ENCODE assay signal across 18 cellular contexts in genomic region chr15:42724276-42724675, GRCh38. TPM values are rescaled to one million over a fixed set of nuclear protein-coding genes. Genes with fewer than 3 reads are reported as not detected.
DNase-seq lines count a peak whose midpoint lies in the region; ATAC-seq, FAIRE-seq and TF ChIP-seq lines count a peak whose summit lies in the region.
"Had no signal": no experiment of that assay in that cellular context is flagged by ENCODE, and none has a peak within 500 bp of the region (broad histone marks: within the 10 kb centered on the region; RNA-seq: fewer than 3 reads in every experiment).

No MANE protein-coding gene starts in this region.

- H3K9me3 Mint-ChIP-seq in osteocyte (ENCODE audit: unreplicated experiment), result no peaks in the 10 kb centered on the region
- H3K9me3 Mint-ChIP-seq: CD8-positive, alpha-beta T cell; HFFc6 had no signal

- CTCF ChIA-PET in GM10248 (lab: Yijun Ruan, JAX) (no interaction called here), endothelial cell of umbilical vein (lab: Charles Lee) (interaction anchor here (2.9 to 3.0 kb wide), 2 partner anchors 18 to 202 kb away, joined by 12 to 37 read pairs; no protein-coding TSS in a partner anchor)

- peaks cover 37% of the 10 kb centered on the region for H3K36me3 Mint-ChIP-seq in osteocyte (ENCODE audit: unreplicated experiment)

- no peak for ATAC-seq in lower lobe of right lung
- ATAC-seq: CD8-positive, alpha-beta T cell; HCT116 had no signal

- H3K9me3 ChIP-seq in endothelial cell of umbilical vein (replicated peaks; ENCODE audit: control insufficient read depth, insufficient read depth, low read length) (no peaks in the 10 kb centered on the region), lower lobe of right lung (no peaks in the 10 kb centered on the region)
- H3K9me3 ChIP-seq: BLaER1 treated with 17β-estradiol and CSF1 and Interleukin-3, amounts not matched to agents 10 nM and 100 nM had no signal

- H3K27ac ChIP-seq in endothelial cell of umbilical vein (ENCODE audit: insufficient read depth, low read depth, low read length) (no peak overlapping the region), lower lobe of right lung (no peak overlapping the region)
- H3K27ac ChIP-seq: BLaER1 treated with 17β-estradiol and CSF1 and Interleukin-3, amounts not matched to agents 10 nM and 100 nM; GM23248; HL-60 had no signal

- no peak overlapping the region for H3K4me3 ChIP-seq in endothelial cell of umbilical vein (replicated peaks in 1 of 3; ENCODE audit: insufficient read depth in 1 of 3, low read depth in 1 of 3, low read length in 3 of 3)
- H3K4me3 ChIP-seq in lower lobe of right lung, result no peak overlapping the region
- H3K4me3 ChIP-seq: BLaER1 treated with 17β-estradiol and CSF1 and Interleukin-3, amounts not matched to agents 10 nM and 100 nM; GM23248 had no signal

- H3K27me3 ChIP-seq in endothelial cell of umbilical vein (ENCODE audit: control insufficient read depth in 2 of 2, insufficient read depth in 2 of 2, low read length in 2 of 2) (no peaks in the 10 kb centered on the region), lower lobe of right lung (ENCODE audit: low read depth) (no peaks in the 10 kb centered on the region)
- H3K27me3 ChIP-seq: BLaER1 treated with 17β-estradiol and CSF1 and Interleukin-3, amounts not matched to agents 10 nM and 100 nM had no signal

- H3K9me1 ChIP-seq in endothelial cell of umbilical vein (replicated peaks; ENCODE audit: control insufficient read depth, extremely low read depth, insufficient read depth, low read length), result no peaks in the 10 kb centered on the region

- H2AFZ ChIP-seq in endothelial cell of umbilical vein (ENCODE audit: low read depth, low read length), result no peak overlapping the region
- H2AFZ ChIP-seq: GM23248 had no signal

- TF ChIP-seq CTCF in GM10248 (IDR thresholded peaks at IDR 0.05; ENCODE audit: control extremely low read depth, extremely low read depth, low read depth, missing control alignments), result no peak
- TF ChIP-seq CTCF in GM13977 (IDR thresholded peaks at IDR 0.05; ENCODE audit: extremely low read depth, insufficient read depth, missing control alignments), result no peak
- TF ChIP-seq CTCF in endothelial cell of umbilical vein (IDR thresholded peaks at IDR 0.05; ENCODE audit: extremely low read depth in 1 of 2, insufficient read depth in 1 of 2, low read depth in 1 of 2, low read length in 2 of 2), result no peak
- TF ChIP-seq CTCF in osteocyte (IDR thresholded peaks at IDR 0.05), result no peak
- TF ChIP-seq CTCF in lower lobe of right lung (IDR thresholded peaks at IDR 0.05), result no peak

- H3K36me3 ChIP-seq in endothelial cell of umbilical vein (ENCODE audit: control insufficient read depth in 2 of 2, extremely low read depth in 1 of 2, insufficient read depth in 2 of 2, low read length in 2 of 2) (peaks cover 20 to 54% of the 10 kb centered on the region in 2 experiments), lower lobe of right lung (peaks cover 94% of the 10 kb centered on the region)

- no peak overlapping the region for H3K4me3 Mint-ChIP-seq in osteocyte (ENCODE audit: unreplicated experiment)
- H3K4me3 Mint-ChIP-seq: B cell; CD8-positive, alpha-beta T cell; HFFc6 had no signal

- H3K27ac Mint-ChIP-seq in osteocyte (ENCODE audit: unreplicated experiment), result no peak overlapping the region
- H3K27ac Mint-ChIP-seq: B cell; CD8-positive, alpha-beta T cell; HFFc6 had no signal

- intact Hi-C loops in endothelial cell of umbilical vein (cut with micrococcal nuclease), result no loop called here
- intact Hi-C loops in lower lobe of right lung (cut with DNase I), result no loop called here

- DNase-seq in GM10248 (ENCODE audit: extremely low spot score) (peak; percentile 8), GM13977 (ENCODE audit: low spot score) (peak; percentile 6), endothelial cell of umbilical vein (ENCODE audit: low read depth, low spot score) (no peak), osteocyte (ENCODE audit: extremely low spot score, unreplicated experiment) (peak; percentile 68), occipital lobe (lab: John Stamatoyannopoulos, UW) (no peak), NCI-H2227 (lab: John Stamatoyannopoulos, UW; ENCODE audit: unreplicated experiment) (no peak), lower lobe of right lung (no peak)
- DNase-seq: Calu3; CD8-positive, alpha-beta T cell; DMS79 treated with DMSO at 0.1 percent for 48 hours; GF-D8; GM23248; HFFc6 had no signal

- H3K4me1 Mint-ChIP-seq in osteocyte (ENCODE audit: unreplicated experiment), result no peaks in the 10 kb centered on the region
- H3K4me1 Mint-ChIP-seq: B cell had no signal

- dilution Hi-C loops in endothelial cell of umbilical vein (cut with MboI; ENCODE audit: extremely low pct_ligation_motif_present, low sequenced_read_pairs), result no loop called here

- H3K4me1 ChIP-seq in endothelial cell of umbilical vein (ENCODE audit: control insufficient read depth, extremely low read depth, insufficient read depth, low read length) (no peaks in the 10 kb centered on the region), lower lobe of right lung (peaks cover 4% of the 10 kb centered on the region)

- no peaks in the 10 kb centered on the region for H3K79me2 ChIP-seq in endothelial cell of umbilical vein (ENCODE audit: control insufficient read depth, insufficient read depth, low read length)

- no peak for FAIRE-seq in endothelial cell of umbilical vein (lab: Jason Lieb, UNC)
- FAIRE-seq: GM12891 had no signal

- no peaks in the 10 kb centered on the region for H3K27me3 Mint-ChIP-seq in osteocyte (ENCODE audit: unreplicated experiment)
- H3K27me3 Mint-ChIP-seq: B cell had no signal

- H3K4me2 ChIP-seq in endothelial cell of umbilical vein (ENCODE audit: insufficient read depth, low read length), result no peak overlapping the region
- H3K4me2 ChIP-seq: BLaER1 treated with 17β-estradiol and CSF1 and Interleukin-3, amounts not matched to agents 10 nM and 100 nM had no signal

- POLR2A ChIA-PET in GM10248 (lab: Yijun Ruan, JAX), result no interaction called here
- POLR2A ChIA-PET in endothelial cell of umbilical vein (lab: Charles Lee), result interaction anchor here (1.6 kb wide), 1 partner anchor 12 kb away, joined by 3 read pairs; no protein-coding TSS in a partner anchor

- H4K20me1 ChIP-seq in endothelial cell of umbilical vein (replicated peaks; ENCODE audit: control insufficient read depth, extremely low read depth, insufficient read depth, low read length), result no peaks in the 10 kb centered on the region

- no peak for TF ChIP-seq POLR2A in endothelial cell of umbilical vein (IDR thresholded peaks at IDR 0.05; ENCODE audit: low read depth, low read length)

- TSS peak; percentile 23 for BruUV-seq in endothelial cell of umbilical vein (replicated peaks; lab: Mats Ljungman, UMichigan)

- no peak overlapping the region for H3K9ac ChIP-seq in endothelial cell of umbilical vein (replicated peaks; ENCODE audit: extremely low read depth, insufficient read depth, low read length)
- H3K9ac ChIP-seq: BLaER1 treated with 17β-estradiol and CSF1 and Interleukin-3, amounts not matched to agents 10 nM and 100 nM; GM23248 had no signal

- in situ Hi-C loops in GM13977 (cut with MboI; ENCODE audit: low pct_unique_long_range_greater_than_20kb, low sequenced_read_pairs, unreplicated experiment), result no loop called here

TF ChIP-seq in endothelial cell of umbilical vein, 7 proteins besides CTCF, POLR2A, EP300 and RAD21:
- TF ChIP-seq FOS (IDR thresholded peaks at IDR 0.05; ENCODE audit: borderline replicate concordance, insufficient read depth, low read length) (no peak), MYC (IDR thresholded peaks at IDR 0.05; ENCODE audit: low read depth, low read length) (no peak), JUN (IDR thresholded peaks at IDR 0.05; ENCODE audit: borderline replicate concordance, insufficient read depth, insufficient read length, low read depth) (no peak), EZH2 (IDR thresholded peaks at IDR 0.05; ENCODE audit: borderline replicate concordance, low read depth, low read length, severe bottlenecking) (no peak), GATA2 (IDR thresholded peaks at IDR 0.05; ENCODE audit: insufficient read depth, insufficient read length, low read depth, low read length) (no peak), POLR2AphosphoS5 (IDR thresholded peaks at IDR 0.05; ENCODE audit: insufficient read depth, low read depth, low read length) (no peak)
- TF ChIP-seq, protein P1, sequence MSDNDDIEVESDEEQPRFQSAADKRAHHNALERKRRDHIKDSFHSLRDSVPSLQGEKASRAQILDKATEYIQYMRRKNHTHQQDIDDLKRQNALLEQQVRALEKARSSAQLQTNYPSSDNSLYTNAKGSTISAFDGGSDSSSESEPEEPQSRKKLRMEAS (IDR thresholded peaks at IDR 0.05; ENCODE audit: insufficient read depth, insufficient read length), result no peak
TF ChIP-seq in endothelial cell of umbilical vein: peak in this region for 0.

RNA-seq across cellular contexts. Expression of gene CDAN1, which starts 12.7 kb away (rescaled TPM):
- total RNA-seq in endothelial cell of umbilical vein, result 23.4 and 25.9 TPM in 2 replicates
- polyA plus RNA-seq in endothelial cell of umbilical vein, result 6.5 and 7.2 TPM in 2 replicates
- polyA plus RNA-seq in endothelial cell of umbilical vein (2011; cell fraction: cytosol; rRNA removed), result 6.2 and 6.3 TPM in 2 replicates
- 23.9 and 26.1 TPM in 2 replicates for polyA plus RNA-seq in endothelial cell of umbilical vein (2011; cell fraction: nucleus; rRNA removed)
- 7.7 and 8.9 TPM in 2 replicates for polyA plus RNA-seq in endothelial cell of umbilical vein (2012)
- polyA minus RNA-seq in endothelial cell of umbilical vein, result 11.1 and 12.8 TPM in 2 replicates
- 7.1 TPM for polyA minus RNA-seq in endothelial cell of umbilical vein (2011; cell fraction: cytosol; rRNA and poly(A)+ RNA removed)
- 8.8 and 9.4 TPM in 2 replicates for polyA minus RNA-seq in endothelial cell of umbilical vein (2011; cell fraction: nucleus; rRNA and poly(A)+ RNA removed)
- total RNA-seq in osteocyte, result 15.6 and 24.0 TPM in 2 replicates
- total RNA-seq in occipital lobe, result 10.9 TPM
- 11.3 TPM for total RNA-seq in lower lobe of right lung

Comparison
In these comparisons a context has a peak if more than half of its experiments do, and no peak if none do; other contexts are left out.
1. DNase-seq: peak in GM10248 (single experiment), GM13977 (single experiment) and osteocyte (single experiment); none in endothelial cell of umbilical vein (single experiment), occipital lobe (single experiment), NCI-H2227 (single experiment) and lower lobe of right lung (single experiment).